In genomic region chr22:42977574-42977973, GRCh38 we compare ENCODE assay signal across 1 cellular context.
TF ChIP-seq lines count a peak whose summit lies in the region.

No MANE protein-coding gene starts in this region.

TF ChIP-seq in GM12878, 131 proteins besides CTCF, POLR2A, EP300 and RAD21:
- TF ChIP-seq YY1 (IDR thresholded peaks at IDR 0.05; ENCODE audit: low read depth, low read length) (peak; percentile 74), NFIC (IDR thresholded peaks at IDR 0.05; ENCODE audit: low read depth, low read length) (peak; percentile 22; the same call in 1 of the 2 replicates), ZBED1 (IDR thresholded peaks at IDR 0.05; ENCODE audit: borderline replicate concordance) (0 out of 2 replicates have a peak, but pooled peaks have one; percentile 39), RB1 (IDR thresholded peaks at IDR 0.05; ENCODE audit: borderline replicate concordance) (no peak), SPI1 (IDR thresholded peaks at IDR 0.05; ENCODE audit: borderline replicate concordance, insufficient read depth, low read depth, low read length) (peak; percentile 71), EED (IDR thresholded peaks at IDR 0.05; ENCODE audit: low read depth) (0 out of 2 replicates have a peak, but pooled peaks have one; percentile 49), CEBPB (IDR thresholded peaks at IDR 0.05; ENCODE audit: borderline replicate concordance in 1 of 2, low read depth in 2 of 2, low read length in 2 of 2) (no peak), ATF3 (IDR thresholded peaks at IDR 0.05; ENCODE audit: borderline replicate concordance, extremely low read depth, low read depth, low read length) (no peak)
